ENCODE assay signal across 1 cellular context in the genomic region with DNA sequence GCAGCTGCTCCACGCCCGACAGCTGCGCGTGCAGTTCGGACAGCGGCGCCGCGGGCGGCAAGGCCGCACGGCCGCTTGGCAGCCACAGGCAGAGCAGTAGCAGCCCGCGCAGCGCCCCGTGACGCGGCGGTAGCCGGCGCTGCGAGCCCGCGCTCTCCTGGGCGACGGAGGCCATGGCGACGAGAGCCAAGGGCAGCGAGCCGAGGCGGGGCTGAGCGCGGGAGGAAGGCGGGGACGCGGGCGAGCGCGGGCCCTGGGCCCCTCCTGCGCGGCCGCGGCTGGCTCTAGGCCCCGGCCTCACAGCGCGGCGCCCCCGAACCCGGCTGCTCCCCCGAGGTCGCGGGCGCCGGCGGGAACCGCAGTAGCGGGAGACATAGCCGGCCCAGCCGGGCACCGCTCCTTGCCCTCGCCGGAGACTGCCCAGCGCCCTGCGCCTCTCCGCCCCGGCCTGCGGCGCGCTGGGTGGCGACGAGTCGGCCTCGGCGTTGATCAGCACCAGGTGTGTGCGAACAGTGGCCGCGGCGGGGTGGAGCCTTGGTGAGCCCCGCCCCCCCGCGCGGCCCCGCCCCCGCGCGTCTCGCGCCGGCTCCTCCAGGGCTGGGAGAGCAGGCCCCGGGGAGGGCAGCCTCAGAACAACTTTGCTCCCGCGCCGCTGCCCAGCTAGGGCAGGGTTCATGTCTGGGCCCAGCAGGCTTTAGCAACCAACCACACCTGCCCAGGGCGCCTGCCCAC.
TF ChIP-seq lines count a peak whose summit lies in the region.

A gene with protein sequence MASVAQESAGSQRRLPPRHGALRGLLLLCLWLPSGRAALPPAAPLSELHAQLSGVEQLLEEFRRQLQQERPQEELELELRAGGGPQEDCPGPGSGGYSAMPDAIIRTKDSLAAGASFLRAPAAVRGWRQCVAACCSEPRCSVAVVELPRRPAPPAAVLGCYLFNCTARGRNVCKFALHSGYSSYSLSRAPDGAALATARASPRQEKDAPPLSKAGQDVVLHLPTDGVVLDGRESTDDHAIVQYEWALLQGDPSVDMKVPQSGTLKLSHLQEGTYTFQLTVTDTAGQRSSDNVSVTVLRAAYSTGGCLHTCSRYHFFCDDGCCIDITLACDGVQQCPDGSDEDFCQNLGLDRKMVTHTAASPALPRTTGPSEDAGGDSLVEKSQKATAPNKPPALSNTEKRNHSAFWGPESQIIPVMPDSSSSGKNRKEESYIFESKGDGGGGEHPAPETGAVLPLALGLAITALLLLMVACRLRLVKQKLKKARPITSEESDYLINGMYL (minus strand): TSS at position 514 of the 732 bp plus-strand sequence. CDS start 339 bp downstream, at position 175.

TF ChIP-seq in HepG2, 621 proteins besides CTCF, POLR2A, EP300 and RAD21 (continued from another document and continues in another):
- TF ChIP-seq ESRRA (CRISPR knock-in tag; IDR thresholded peaks at IDR 0.05; ENCODE audit: low read depth) (peak; percentile 41; the same call in 1 of the 2 replicates), YEATS2 (CRISPR knock-in tag; IDR thresholded peaks at IDR 0.05; ENCODE audit: borderline replicate concordance) (0 out of 2 replicates have a peak, but pooled peaks have one; percentile 22), ARHGAP35 (CRISPR knock-in tag; IDR thresholded peaks at IDR 0.05; ENCODE audit: borderline replicate concordance) (peak; percentile 59; the same call in 1 of the 2 replicates), ZNF329 (CRISPR knock-in tag; IDR thresholded peaks at IDR 0.05; ENCODE audit: low read depth) (peak; percentile 86; the same call in 1 of the 2 replicates), ZMYM3 (CRISPR knock-in tag; IDR thresholded peaks at IDR 0.05) (no peak), ZNF577 (CRISPR knock-in tag; IDR thresholded peaks at IDR 0.05; ENCODE audit: borderline replicate concordance, low read depth) (no peak), ZNF776 (CRISPR knock-in tag; IDR thresholded peaks at IDR 0.05) (no peak; the same call in 1 of the 2 replicates), NCOA5 (CRISPR knock-in tag; IDR thresholded peaks at IDR 0.05) (no peak), SNRNP70 (IDR thresholded peaks at IDR 0.05; ENCODE audit: low read depth, low read length) (no peak), NFKBIZ (CRISPR knock-in tag; IDR thresholded peaks at IDR 0.05) (no peak), ATF7 (IDR thresholded peaks at IDR 0.05) (no peak), ATF7 (CRISPR knock-in tag; IDR thresholded peaks at IDR 0.05) (no peak), KDM5A (IDR thresholded peaks at IDR 0.05; ENCODE audit: borderline replicate concordance, low read length) (peak; percentile 15; the same call in 1 of the 2 replicates), HNRNPUL1 (IDR thresholded peaks at IDR 0.05; ENCODE audit: low read depth, low read length) (no peak), MED8 (CRISPR knock-in tag; IDR thresholded peaks at IDR 0.05; ENCODE audit: insufficient replicate concordance) (no peak), ZSCAN20 (CRISPR knock-in tag; IDR thresholded peaks at IDR 0.05; ENCODE audit: borderline replicate concordance) (no peak; the same call in 1 of the 2 replicates), SMYD3 (CRISPR knock-in tag; IDR thresholded peaks at IDR 0.05) (no peak), NR2F2 (IDR thresholded peaks at IDR 0.05; ENCODE audit: borderline replicate concordance, low read depth) (no peak; the same call in 1 of the 2 replicates), POGZ (CRISPR knock-in tag; IDR thresholded peaks at IDR 0.05) (no peak), CREM (IDR thresholded peaks at IDR 0.05) (no peak), CREM (CRISPR knock-in tag; IDR thresholded peaks at IDR 0.05) (no peak), ZNF841 (CRISPR knock-in tag; IDR thresholded peaks at IDR 0.05; ENCODE audit: borderline replicate concordance) (peak; percentile 84; the same call in 1 of the 2 replicates), ONECUT2 (CRISPR knock-in tag; IDR thresholded peaks at IDR 0.05) (no peak), RFXANK (CRISPR knock-in tag; IDR thresholded peaks at IDR 0.05) (no peak), ZNF264 (CRISPR knock-in tag; IDR thresholded peaks at IDR 0.05) (0 out of 2 replicates have a peak, but pooled peaks have one; percentile 34), KAT7 (CRISPR knock-in tag; IDR thresholded peaks at IDR 0.05; ENCODE audit: borderline replicate concordance) (peak; percentile 45; the same call in 1 of the 2 replicates), MIER3 (CRISPR knock-in tag; IDR thresholded peaks at IDR 0.05; ENCODE audit: borderline replicate concordance) (no peak; the same call in 1 of the 2 replicates), ATF7-NPFF (CRISPR knock-in tag; IDR thresholded peaks at IDR 0.05; ENCODE audit: low read depth) (no peak), TMF1 (CRISPR knock-in tag; IDR thresholded peaks at IDR 0.05; ENCODE audit: low read depth) (no peak; the same call in 1 of the 2 replicates), ZNF530 (CRISPR knock-in tag; IDR thresholded peaks at IDR 0.05; ENCODE audit: low read depth) (0 out of 2 replicates have a peak, but pooled peaks have one; percentile 67), EZH2 (conservative IDR thresholded peaks at IDR 0.05; ENCODE audit: low read depth, low read length) (no peak)
- TF ChIP-seq, protein P1, sequence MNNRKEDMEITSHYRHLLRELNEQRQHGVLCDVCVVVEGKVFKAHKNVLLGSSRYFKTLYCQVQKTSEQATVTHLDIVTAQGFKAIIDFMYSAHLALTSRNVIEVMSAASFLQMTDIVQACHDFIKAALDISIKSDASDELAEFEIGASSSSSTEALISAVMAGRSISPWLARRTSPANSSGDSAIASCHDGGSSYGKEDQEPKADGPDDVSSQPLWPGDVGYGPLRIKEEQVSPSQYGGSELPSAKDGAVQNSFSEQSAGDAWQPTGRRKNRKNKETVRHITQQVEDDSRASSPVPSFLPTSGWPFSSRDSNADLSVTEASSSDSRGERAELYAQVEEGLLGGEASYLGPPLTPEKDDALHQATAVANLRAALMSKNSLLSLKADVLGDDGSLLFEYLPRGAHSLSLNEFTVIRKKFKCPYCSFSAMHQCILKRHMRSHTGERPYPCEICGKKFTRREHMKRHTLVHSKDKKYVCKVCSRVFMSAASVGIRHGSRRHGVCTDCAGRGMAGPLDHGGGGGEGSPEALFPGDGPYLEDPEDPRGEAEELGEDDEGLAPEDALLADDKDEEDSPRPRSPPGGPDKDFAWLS (CRISPR knock-in tag; IDR thresholded peaks at IDR 0.05; ENCODE audit: borderline replicate concordance): 0 out of 2 replicates have a peak, but pooled peaks have one; percentile 55
- TF ChIP-seq, protein P2, sequence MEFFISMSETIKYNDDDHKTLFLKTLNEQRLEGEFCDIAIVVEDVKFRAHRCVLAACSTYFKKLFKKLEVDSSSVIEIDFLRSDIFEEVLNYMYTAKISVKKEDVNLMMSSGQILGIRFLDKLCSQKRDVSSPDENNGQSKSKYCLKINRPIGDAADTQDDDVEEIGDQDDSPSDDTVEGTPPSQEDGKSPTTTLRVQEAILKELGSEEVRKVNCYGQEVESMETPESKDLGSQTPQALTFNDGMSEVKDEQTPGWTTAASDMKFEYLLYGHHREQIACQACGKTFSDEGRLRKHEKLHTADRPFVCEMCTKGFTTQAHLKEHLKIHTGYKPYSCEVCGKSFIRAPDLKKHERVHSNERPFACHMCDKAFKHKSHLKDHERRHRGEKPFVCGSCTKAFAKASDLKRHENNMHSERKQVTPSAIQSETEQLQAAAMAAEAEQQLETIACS (CRISPR knock-in tag; IDR thresholded peaks at IDR 0.05): peak; percentile 70
- TF ChIP-seq, protein P3, sequence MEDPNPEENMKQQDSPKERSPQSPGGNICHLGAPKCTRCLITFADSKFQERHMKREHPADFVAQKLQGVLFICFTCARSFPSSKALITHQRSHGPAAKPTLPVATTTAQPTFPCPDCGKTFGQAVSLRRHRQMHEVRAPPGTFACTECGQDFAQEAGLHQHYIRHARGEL (CRISPR knock-in tag; IDR thresholded peaks at IDR 0.05): no peak
- TF ChIP-seq, protein P4, sequence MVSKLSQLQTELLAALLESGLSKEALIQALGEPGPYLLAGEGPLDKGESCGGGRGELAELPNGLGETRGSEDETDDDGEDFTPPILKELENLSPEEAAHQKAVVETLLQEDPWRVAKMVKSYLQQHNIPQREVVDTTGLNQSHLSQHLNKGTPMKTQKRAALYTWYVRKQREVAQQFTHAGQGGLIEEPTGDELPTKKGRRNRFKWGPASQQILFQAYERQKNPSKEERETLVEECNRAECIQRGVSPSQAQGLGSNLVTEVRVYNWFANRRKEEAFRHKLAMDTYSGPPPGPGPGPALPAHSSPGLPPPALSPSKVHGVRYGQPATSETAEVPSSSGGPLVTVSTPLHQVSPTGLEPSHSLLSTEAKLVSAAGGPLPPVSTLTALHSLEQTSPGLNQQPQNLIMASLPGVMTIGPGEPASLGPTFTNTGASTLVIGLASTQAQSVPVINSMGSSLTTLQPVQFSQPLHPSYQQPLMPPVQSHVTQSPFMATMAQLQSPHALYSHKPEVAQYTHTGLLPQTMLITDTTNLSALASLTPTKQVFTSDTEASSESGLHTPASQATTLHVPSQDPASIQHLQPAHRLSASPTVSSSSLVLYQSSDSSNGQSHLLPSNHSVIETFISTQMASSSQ (IDR thresholded peaks at IDR 0.05; ENCODE audit: low read depth): no peak
- TF ChIP-seq, protein P4 (CRISPR knock-in tag; IDR thresholded peaks at IDR 0.05; ENCODE audit: borderline replicate concordance): peak; percentile 39; the same call in 1 of the 2 replicates
- TF ChIP-seq, protein P5, sequence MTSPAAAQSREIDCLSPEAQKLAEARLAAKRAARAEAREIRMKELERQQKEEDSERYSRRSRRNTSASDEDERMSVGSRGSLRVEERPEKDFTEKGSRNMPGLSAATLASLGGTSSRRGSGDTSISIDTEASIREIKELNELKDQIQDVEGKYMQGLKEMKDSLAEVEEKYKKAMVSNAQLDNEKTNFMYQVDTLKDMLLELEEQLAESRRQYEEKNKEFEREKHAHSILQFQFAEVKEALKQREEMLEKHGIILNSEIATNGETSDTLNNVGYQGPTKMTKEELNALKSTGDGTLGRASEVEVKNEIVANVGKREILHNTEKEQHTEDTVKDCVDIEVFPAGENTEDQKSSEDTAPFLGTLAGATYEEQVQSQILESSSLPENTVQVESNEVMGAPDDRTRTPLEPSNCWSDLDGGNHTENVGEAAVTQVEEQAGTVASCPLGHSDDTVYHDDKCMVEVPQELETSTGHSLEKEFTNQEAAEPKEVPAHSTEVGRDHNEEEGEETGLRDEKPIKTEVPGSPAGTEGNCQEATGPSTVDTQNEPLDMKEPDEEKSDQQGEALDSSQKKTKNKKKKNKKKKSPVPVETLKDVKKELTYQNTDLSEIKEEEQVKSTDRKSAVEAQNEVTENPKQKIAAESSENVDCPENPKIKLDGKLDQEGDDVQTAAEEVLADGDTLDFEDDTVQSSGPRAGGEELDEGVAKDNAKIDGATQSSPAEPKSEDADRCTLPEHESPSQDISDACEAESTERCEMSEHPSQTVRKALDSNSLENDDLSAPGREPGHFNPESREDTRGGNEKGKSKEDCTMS (CRISPR knock-in tag; conservative IDR thresholded peaks at IDR 0.05): no peak
- TF ChIP-seq, protein P6, sequence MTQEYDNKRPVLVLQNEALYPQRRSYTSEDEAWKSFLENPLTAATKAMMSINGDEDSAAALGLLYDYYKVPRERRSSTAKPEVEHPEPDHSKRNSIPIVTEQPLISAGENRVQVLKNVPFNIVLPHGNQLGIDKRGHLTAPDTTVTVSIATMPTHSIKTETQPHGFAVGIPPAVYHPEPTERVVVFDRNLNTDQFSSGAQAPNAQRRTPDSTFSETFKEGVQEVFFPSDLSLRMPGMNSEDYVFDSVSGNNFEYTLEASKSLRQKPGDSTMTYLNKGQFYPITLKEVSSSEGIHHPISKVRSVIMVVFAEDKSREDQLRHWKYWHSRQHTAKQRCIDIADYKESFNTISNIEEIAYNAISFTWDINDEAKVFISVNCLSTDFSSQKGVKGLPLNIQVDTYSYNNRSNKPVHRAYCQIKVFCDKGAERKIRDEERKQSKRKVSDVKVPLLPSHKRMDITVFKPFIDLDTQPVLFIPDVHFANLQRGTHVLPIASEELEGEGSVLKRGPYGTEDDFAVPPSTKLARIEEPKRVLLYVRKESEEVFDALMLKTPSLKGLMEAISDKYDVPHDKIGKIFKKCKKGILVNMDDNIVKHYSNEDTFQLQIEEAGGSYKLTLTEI (CRISPR knock-in tag; conservative IDR thresholded peaks at IDR 0.05): no peak
- TF ChIP-seq, protein P7, sequence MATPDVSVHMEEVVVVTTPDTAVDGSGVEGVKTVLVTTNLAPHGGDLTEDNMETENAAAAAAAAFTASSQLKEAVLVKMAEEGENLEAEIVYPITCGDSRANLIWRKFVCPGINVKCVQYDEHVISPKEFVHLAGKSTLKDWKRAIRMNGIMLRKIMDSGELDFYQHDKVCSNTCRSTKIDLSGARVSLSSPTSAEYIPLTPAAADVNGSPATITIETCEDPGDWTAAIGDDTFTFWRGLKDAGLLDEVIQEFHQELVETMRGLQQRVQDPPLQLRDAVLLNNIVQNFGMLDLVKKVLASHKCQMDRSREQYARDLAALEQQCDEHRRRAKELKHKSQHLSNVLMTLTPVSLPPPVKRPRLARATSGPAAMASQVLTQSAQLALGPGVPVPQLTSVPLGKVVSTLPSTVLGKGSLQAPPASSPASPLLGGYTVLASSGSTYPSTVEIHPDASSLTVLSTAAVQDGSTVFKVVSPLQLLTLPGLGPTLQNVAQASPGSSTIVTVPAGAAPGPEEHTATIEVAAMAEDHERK (CRISPR knock-in tag; IDR thresholded peaks at IDR 0.05; ENCODE audit: low read depth): no peak
- TF ChIP-seq, protein P8, sequence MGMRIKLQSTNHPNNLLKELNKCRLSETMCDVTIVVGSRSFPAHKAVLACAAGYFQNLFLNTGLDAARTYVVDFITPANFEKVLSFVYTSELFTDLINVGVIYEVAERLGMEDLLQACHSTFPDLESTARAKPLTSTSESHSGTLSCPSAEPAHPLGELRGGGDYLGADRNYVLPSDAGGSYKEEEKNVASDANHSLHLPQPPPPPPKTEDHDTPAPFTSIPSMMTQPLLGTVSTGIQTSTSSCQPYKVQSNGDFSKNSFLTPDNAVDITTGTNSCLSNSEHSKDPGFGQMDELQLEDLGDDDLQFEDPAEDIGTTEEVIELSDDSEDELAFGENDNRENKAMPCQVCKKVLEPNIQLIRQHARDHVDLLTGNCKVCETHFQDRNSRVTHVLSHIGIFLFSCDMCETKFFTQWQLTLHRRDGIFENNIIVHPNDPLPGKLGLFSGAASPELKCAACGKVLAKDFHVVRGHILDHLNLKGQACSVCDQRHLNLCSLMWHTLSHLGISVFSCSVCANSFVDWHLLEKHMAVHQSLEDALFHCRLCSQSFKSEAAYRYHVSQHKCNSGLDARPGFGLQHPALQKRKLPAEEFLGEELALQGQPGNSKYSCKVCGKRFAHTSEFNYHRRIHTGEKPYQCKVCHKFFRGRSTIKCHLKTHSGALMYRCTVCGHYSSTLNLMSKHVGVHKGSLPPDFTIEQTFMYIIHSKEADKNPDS (CRISPR knock-in tag; IDR thresholded peaks at IDR 0.05): no peak; the same call in 1 of the 2 replicates
- TF ChIP-seq, protein P9, sequence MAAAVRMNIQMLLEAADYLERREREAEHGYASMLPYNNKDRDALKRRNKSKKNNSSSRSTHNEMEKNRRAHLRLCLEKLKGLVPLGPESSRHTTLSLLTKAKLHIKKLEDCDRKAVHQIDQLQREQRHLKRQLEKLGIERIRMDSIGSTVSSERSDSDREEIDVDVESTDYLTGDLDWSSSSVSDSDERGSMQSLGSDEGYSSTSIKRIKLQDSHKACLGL (CRISPR knock-in tag; IDR thresholded peaks at IDR 0.05): no peak
